In the genomic region with DNA sequence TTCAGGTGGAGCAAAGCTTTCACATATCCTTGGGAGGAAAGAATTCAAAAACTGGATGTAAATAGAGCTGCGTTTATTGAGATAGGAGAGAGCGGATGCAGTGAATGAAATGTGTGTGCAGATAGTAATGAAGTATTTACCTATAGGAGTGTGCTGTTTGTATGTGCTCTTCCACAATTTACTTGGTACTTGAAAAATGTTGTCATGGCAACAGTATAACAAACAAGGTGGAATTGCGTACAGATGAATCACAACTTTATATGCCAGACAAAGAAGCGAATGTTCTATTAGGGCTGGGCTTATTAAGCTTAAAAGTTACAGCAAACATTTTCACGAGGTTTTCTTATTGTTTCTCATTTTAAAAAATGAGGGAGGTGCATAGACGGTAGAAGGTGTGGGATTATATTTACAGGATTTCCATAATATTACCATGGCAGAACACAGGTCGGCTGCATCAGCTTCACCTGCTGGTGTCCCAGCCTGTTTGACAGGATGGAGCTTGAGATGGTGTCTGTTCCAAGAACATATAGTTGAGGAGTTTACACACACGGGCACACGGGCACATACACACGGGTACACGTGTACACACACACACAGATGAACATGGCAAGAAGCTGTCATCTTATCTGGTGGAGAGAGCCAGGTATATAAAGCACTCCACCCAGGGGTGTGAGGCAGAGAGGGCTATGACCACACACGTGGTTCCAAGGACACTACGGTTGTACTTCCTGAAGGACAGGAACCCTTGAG, we compare ENCODE assay signal across 12 cellular contexts.
A peak's percentile ranks its signal among the peaks of the same experiment; 100 is the strongest.
DNase-seq lines count a peak whose midpoint lies in the region; ATAC-seq and TF ChIP-seq lines count a peak whose summit lies in the region.
"Had no signal": no experiment of that assay in that cellular context is flagged by ENCODE, and none has a peak within 500 bp of the region (broad histone marks: within the 10 kb centered on the region; RNA-seq: fewer than 3 reads in every experiment).

No MANE protein-coding gene starts in this region.

- H2BK15ac ChIP-seq in mesenchymal stem cell (ENCODE audit: low read depth, poor library complexity, severe bottlenecking) = no peak overlapping the region

- no peak overlapping the region for H3K18ac ChIP-seq in mesenchymal stem cell (ENCODE audit: low read depth in 1 of 2, low read length in 2 of 2)

- no peak for ATAC-seq in HG02885 (IDR thresholded peaks at IDR 0.05; ENCODE audit: poor library complexity, unreplicated experiment)
- ATAC-seq: activated T-helper 17 cell treated with anti-CD3 and anti-CD28 coated beads, Interleukin-2, amount 50 U/mL, for 72 hours had no signal

- peaks cover 15 to 38% of the 10 kb centered on the region in 2 experiments for H3K27me3 ChIP-seq in mesenchymal stem cell (ENCODE audit: control insufficient read depth in 1 of 2, insufficient read depth in 1 of 2, low read length in 2 of 2)

- H3K36me3 ChIP-seq in mesenchymal stem cell (ENCODE audit: control insufficient read depth in 1 of 2, insufficient read depth in 2 of 2, low read depth in 1 of 2, low read length in 2 of 2) = no peaks in the 10 kb centered on the region

- H4K8ac ChIP-seq in mesenchymal stem cell (ENCODE audit: low read length) = no peak overlapping the region

- no peak for TF ChIP-seq CTCF in VCaP (conservative IDR thresholded peaks at IDR 0.05)
- no peak for TF ChIP-seq CTCF in GM10266 (IDR thresholded peaks at IDR 0.05; ENCODE audit: control insufficient read depth, insufficient read depth, low read depth, missing control alignments)

- no peak overlapping the region for H3K4me3 ChIP-seq in mesenchymal stem cell (ENCODE audit: insufficient read depth in 1 of 2, low read depth in 1 of 2, low read length in 2 of 2)

- H2AK5ac ChIP-seq in mesenchymal stem cell (ENCODE audit: low read length, severe bottlenecking) = no peak overlapping the region

- no peak overlapping the region for H4K91ac ChIP-seq in mesenchymal stem cell (ENCODE audit: low read length)

- H3K4ac ChIP-seq in mesenchymal stem cell (ENCODE audit: low read depth in 1 of 2, low read length in 2 of 2) = no peak overlapping the region

- H2AFZ ChIP-seq in mesenchymal stem cell (ENCODE audit: low read depth, low read length) = no peak overlapping the region

- no peak overlapping the region for H2BK120ac ChIP-seq in mesenchymal stem cell (ENCODE audit: low read depth, low read length)

- no peaks in the 10 kb centered on the region for H3K79me1 ChIP-seq in mesenchymal stem cell (replicated peaks; ENCODE audit: low read length, poor library complexity, severe bottlenecking)

- no peaks in the 10 kb centered on the region for H3K9me3 ChIP-seq in mesenchymal stem cell (ENCODE audit: control insufficient read depth, low read length)

- 86% methylated on average over 13 of the region's 13 CpGs for WGBS in mesenchymal stem cell

- H3K4me1 ChIP-seq in mesenchymal stem cell (ENCODE audit: control insufficient read depth, insufficient read depth, low read depth, low read length) = peaks cover 4% of the 10 kb centered on the region

- no peak overlapping the region for H3K23ac ChIP-seq in mesenchymal stem cell (ENCODE audit: low read length in 2 of 2)

- H3K9ac ChIP-seq in mesenchymal stem cell (ENCODE audit: low read length) = no peak overlapping the region

- H2BK12ac ChIP-seq in mesenchymal stem cell (ENCODE audit: low read length in 2 of 2) = no peak overlapping the region

- H2BK5ac ChIP-seq in mesenchymal stem cell (ENCODE audit: low read depth, low read length, poor library complexity, severe bottlenecking) = no peak overlapping the region

- no peak overlapping the region for H3K14ac ChIP-seq in mesenchymal stem cell (ENCODE audit: low read length in 2 of 2)

- no peak overlapping the region for H3K4me2 ChIP-seq in mesenchymal stem cell (ENCODE audit: low read length, poor library complexity, severe bottlenecking)

- H3K27ac ChIP-seq in VCaP (peak overlapping the region; percentile 50; the same call in 1 of the 2 replicates), mesenchymal stem cell (ENCODE audit: low read length, poor library complexity, severe bottlenecking) (no peak overlapping the region)

- DNase-seq in DMS53 treated with DMSO at 0.1 percent for 48 hours (lab: John Stamatoyannopoulos, UW; ENCODE audit: unreplicated experiment) (peak; percentile 89), NCI-H1436 (lab: John Stamatoyannopoulos, UW) (peak; percentile 76), mesenchymal stem cell (peak; percentile 78), Ammon's horn (ENCODE audit: low spot score) (no peak), GM10266 (ENCODE audit: extremely low spot score) (no peak)
- DNase-seq in activated effector memory CD4-positive, alpha-beta T cell treated with anti-CD3 and anti-CD28 coated beads, Interleukin-2, amount 50 U/mL, for 16 hours = no peak
- DNase-seq: GF-D8; stimulated activated CD4-positive, alpha-beta T cell treated with anti-CD3 and anti-CD28 coated beads, Interleukin-15, amount 100 ng/mL, for 24 hours; stimulated activated naive CD4-positive, alpha-beta T cell had no signal

Comparison
In these comparisons a context has a peak if more than half of its experiments do, and no peak if none do; other contexts are left out.
1. DNase-seq: peak in DMS53 treated with DMSO at 0.1 percent for 48 hours (single experiment), NCI-H1436 (single experiment) and mesenchymal stem cell (single experiment); none in activated effector memory CD4-positive, alpha-beta T cell treated with anti-CD3 and anti-CD28 coated beads, Interleukin-2, amount 50 U/mL, for 16 hours (single experiment), Ammon's horn (single experiment) and GM10266 (single experiment).